32 cellular contexts compared by ENCODE assay signal in genomic region chr5:126400621-126401251, GRCh38. TPM values are rescaled to one million over a fixed set of nuclear protein-coding genes. Genes with fewer than 3 reads are reported as not detected.
"Had no signal": no experiment of that assay in that cellular context is flagged by ENCODE, and none has a peak within 500 bp of the region (broad histone marks: within the 10 kb centered on the region; RNA-seq: fewer than 3 reads in every experiment).

No MANE protein-coding gene starts in this region.

- H3K79me2 ChIP-seq: parathyroid adenoma had no signal

- H3K4me1 ChIP-seq: neural progenitor cell, parathyroid adenoma, psoas muscle, spleen, suprapubic skin, testis, upper lobe of right lung had no signal

- H3K36me3 ChIP-seq: ovary, spleen, suprapubic skin, tibial artery, upper lobe of right lung, uterus had no signal

- H3K4me3 ChIP-seq: neural progenitor cell, ovary, psoas muscle, skin epidermis, smooth muscle cell, spleen, suprapubic skin, testis, tibial artery, transverse colon, upper lobe of right lung, uterus had no signal

- H3K36me3 Mint-ChIP-seq: neural progenitor cell, type B pancreatic cell had no signal

- H3K4me1 Mint-ChIP-seq: stimulated activated memory B cell treated with anti-CD40 and anti-IgM and Interleukin-4, amounts not matched to agents 10 μg/mL and 1 μg/mL and 100 μg/mL, for 72 hours; stimulated activated naive CD8-positive, alpha-beta T cell treated with anti-CD3 and anti-CD28 coated beads, Interleukin-15, amount 100 ng/mL, for 72 hours had no signal

- H3K9me3 ChIP-seq: ovary, testis had no signal

- H3K27me3 ChIP-seq: neural progenitor cell, ovary, spleen, suprapubic skin, testis, tibial artery, transverse colon, upper lobe of right lung, uterus had no signal

- H3K4me2 ChIP-seq: neural progenitor cell, smooth muscle cell had no signal

- ATAC-seq: natural killer cell; psoas muscle; right cardiac atrium; sciatic nerve; stimulated activated memory B cell treated with anti-CD40 and anti-IgM and Interleukin-4, amounts not matched to agents 10 μg/mL and 1 μg/mL and 100 μg/mL, for 72 hours; stimulated activated naive CD8-positive, alpha-beta T cell treated with anti-CD3 and anti-CD28 coated beads, Interleukin-15, amount 100 ng/mL, for 72 hours; stimulated activated naive CD8-positive, alpha-beta T cell treated with anti-CD3 and anti-CD28 coated beads, Interleukin-15, Interleukin-2, amounts not matched to agents 100 U/mL and 50 U/mL, for 24 hours; upper lobe of right lung had no signal

- H3K4me3 Mint-ChIP-seq: natural killer cell; nephron; neural progenitor cell; stimulated activated memory B cell treated with anti-CD40 and anti-IgM and Interleukin-4, amounts not matched to agents 10 μg/mL and 1 μg/mL and 100 μg/mL, for 72 hours; stimulated activated naive CD8-positive, alpha-beta T cell treated with anti-CD3 and anti-CD28 coated beads, Interleukin-15, amount 100 ng/mL, for 72 hours; type B pancreatic cell had no signal

- DNase-seq: natural killer cell; occipital lobe; ovary; posterior cingulate gyrus; psoas muscle; right cardiac atrium; spleen; stimulated activated CD4-positive, alpha-beta T cell treated with anti-CD3 and anti-CD28 coated beads, Interleukin-12 subunit alpha, Interleukin-12 subunit beta, amount 100 ng/mL, for 4 hours; stimulated activated CD4-positive, alpha-beta T cell treated with anti-CD3 and anti-CD28 coated beads, Interleukin-1b, Interleukin-23, amount 100 ng/mL, for 48 hours; stimulated activated CD4-positive, alpha-beta T cell treated with anti-CD3 and anti-CD28 coated beads, Interleukin-4, amount 100 ng/mL, for 1 hour; stimulated activated CD4-positive, alpha-beta T cell treated with anti-CD3 and anti-CD28 coated beads, Interleukin-4, amount 100 ng/mL, for 4 hours; stimulated activated CD8-positive, alpha-beta memory T cell treated with anti-CD3 and anti-CD28 coated beads, Interleukin-4, amount 100 ng/mL, for 48 hours; stimulated activated naive CD4-positive, alpha-beta T cell; stimulated activated naive CD8-positive, alpha-beta T cell treated with anti-CD3 and anti-CD28 coated beads, Interleukin-15, amount 100 ng/mL, for 72 hours; stimulated activated naive CD8-positive, alpha-beta T cell treated with anti-CD3 and anti-CD28 coated beads, Interleukin-15, Interleukin-2, amounts not matched to agents 100 U/mL and 50 U/mL, for 24 hours; substantia nigra; testis; tibial artery; transverse colon; upper lobe of right lung; uterus had no signal

- H3K27ac Mint-ChIP-seq: natural killer cell; nephron; neural progenitor cell; progenitor cell of endocrine pancreas; stimulated activated memory B cell treated with anti-CD40 and anti-IgM and Interleukin-4, amounts not matched to agents 10 μg/mL and 1 μg/mL and 100 μg/mL, for 72 hours; stimulated activated naive CD8-positive, alpha-beta T cell treated with anti-CD3 and anti-CD28 coated beads, Interleukin-15, amount 100 ng/mL, for 72 hours; type B pancreatic cell had no signal

- H3K27me3 Mint-ChIP-seq: progenitor cell of endocrine pancreas; stimulated activated naive CD8-positive, alpha-beta T cell treated with anti-CD3 and anti-CD28 coated beads, Interleukin-15, amount 100 ng/mL, for 72 hours; type B pancreatic cell had no signal

- H3K9ac ChIP-seq: neural progenitor cell, parathyroid adenoma had no signal

- H3K27ac ChIP-seq: neural progenitor cell, ovary, parathyroid adenoma, psoas muscle, skin epidermis, spleen, suprapubic skin, testis, tibial artery, transverse colon, upper lobe of right lung, uterus had no signal

- H2AFZ ChIP-seq: neural progenitor cell, parathyroid adenoma had no signal

RNA-seq across cellular contexts. Expression of gene GRAMD2B, which starts 22.5 kb away (rescaled TPM):
- polyA plus RNA-seq: neural cell had no signal
